ENCODE assay signal across 9 cellular contexts in genomic region chr20:63736893-63737689, GRCh38. TPM values are rescaled to one million over a fixed set of nuclear protein-coding genes. Genes with fewer than 3 reads are reported as not detected.
A peak's percentile ranks its signal among the peaks of the same experiment; 100 is the strongest.
DNase-seq lines count a peak whose midpoint lies in the region; ATAC-seq and TF ChIP-seq lines count a peak whose summit lies in the region.
"Had no signal": no experiment of that assay in that cellular context is flagged by ENCODE, and none has a peak within 500 bp of the region (broad histone marks: within the 10 kb centered on the region; RNA-seq: fewer than 3 reads in every experiment).

No MANE protein-coding gene starts in this region.

- H3K27ac Mint-ChIP-seq in CD4-positive, alpha-beta T cell = peak overlapping the region; percentile 88
- peak overlapping the region; percentile 33 for H3K27ac Mint-ChIP-seq in activated T-helper 2 cell treated with anti-CD3 and anti-CD28 coated beads, Interferon-gamma antibody, Interleukin-2, Interleukin-4, amounts not matched to agents 10 μg/mL and 5 μg/mL and 100 μg/mL, durations not matched to agents 14 hours and 24 hours and 36 hours

- H3K4me2 ChIP-seq in KMS-11 = peak overlapping the region; percentile 94

- H2AFZ ChIP-seq in KMS-11 (ENCODE audit: low read depth) = no peak overlapping the region

- H3K9ac ChIP-seq in KMS-11 = peak overlapping the region; percentile 75

- H3K27ac ChIP-seq in CD4-positive, alpha-beta T cell (ENCODE audit: low read depth, low read length) = peak overlapping the region; percentile 83
- H3K27ac ChIP-seq in KMS-11 = peak overlapping the region; percentile 80

- H3K4me1 ChIP-seq in KMS-11 (ENCODE audit: low read depth, poor library complexity, severe bottlenecking) (peaks cover 45% of the 10 kb centered on the region), mononuclear cell (ENCODE audit: insufficient read depth, low read length) (peaks cover 47% of the 10 kb centered on the region)

- CTCF ChIA-PET in CD4-positive, alpha-beta T cell (lab: Charles Lee) = interaction anchor here (1.1 to 6.3 kb wide), 7 partner anchors 13 to 127 kb away, joined by 4 to 44 read pairs (median 5); partner anchors contain the start of genes ARFRP1 and ZGPAT

- peaks cover 26% of the 10 kb centered on the region for H3K36me3 Mint-ChIP-seq in CD4-positive, alpha-beta T cell (ENCODE audit: low read depth)
- peaks cover 26% of the 10 kb centered on the region for H3K36me3 Mint-ChIP-seq in activated T-helper 2 cell treated with anti-CD3 and anti-CD28 coated beads, Interferon-gamma antibody, Interleukin-2, Interleukin-4, amounts not matched to agents 10 μg/mL and 5 μg/mL and 100 μg/mL, durations not matched to agents 14 hours and 24 hours and 36 hours (ENCODE audit: low read depth)

- H3K4me3 ChIP-seq in KMS-11 (IDR thresholded peaks at IDR 0.05; ENCODE audit: insufficient read depth, low read depth, low read length) (peak overlapping the region; percentile 60), mononuclear cell (ENCODE audit: low read length) (peak overlapping the region; percentile 54)

- no peaks in the 10 kb centered on the region for H3K36me3 ChIP-seq in KMS-11 (ENCODE audit: insufficient read depth)

- H4K20me1 ChIP-seq in KMS-11 (ENCODE audit: insufficient read depth) = no peaks in the 10 kb centered on the region

- H3K27me3 ChIP-seq in CD4-positive, alpha-beta T cell (ENCODE audit: control insufficient read depth, insufficient read depth, low read length) = no peaks in the 10 kb centered on the region
- no peaks in the 10 kb centered on the region for H3K27me3 ChIP-seq in KMS-11 (ENCODE audit: insufficient read depth, low read depth)
- no peaks in the 10 kb centered on the region for H3K27me3 ChIP-seq in mononuclear cell (ENCODE audit: insufficient read depth, low read length)

- DNase-seq in CD4-positive, alpha-beta T cell = peak in 9 of 10 experiments; percentile 39 to 70 (median 59)
- peak; percentile 53 for DNase-seq in activated T-helper 2 cell treated with anti-CD3 and anti-CD28 coated beads, Interferon-gamma antibody, Interleukin-2, Interleukin-4, amounts not matched to agents 10 μg/mL and 5 μg/mL and 100 μg/mL, durations not matched to agents 14 hours and 24 hours and 36 hours (ENCODE audit: low spot score)
- DNase-seq in RKO (ENCODE audit: low spot score) = no peak
- no peak for DNase-seq in SIG-M5 (lab: John Stamatoyannopoulos, UW)

- peak overlapping the region; percentile 91 for H3K4me3 Mint-ChIP-seq in CD4-positive, alpha-beta T cell
- peak overlapping the region; percentile 73 for H3K4me3 Mint-ChIP-seq in activated T-helper 2 cell treated with anti-CD3 and anti-CD28 coated beads, Interferon-gamma antibody, Interleukin-2, Interleukin-4, amounts not matched to agents 10 μg/mL and 5 μg/mL and 100 μg/mL, durations not matched to agents 14 hours and 24 hours and 36 hours (ENCODE audit: low read depth)

- H3K27me3 Mint-ChIP-seq in CD4-positive, alpha-beta T cell = no peaks in the 10 kb centered on the region
- no peaks in the 10 kb centered on the region for H3K27me3 Mint-ChIP-seq in activated T-helper 2 cell treated with anti-CD3 and anti-CD28 coated beads, Interferon-gamma antibody, Interleukin-2, Interleukin-4, amounts not matched to agents 10 μg/mL and 5 μg/mL and 100 μg/mL, durations not matched to agents 14 hours and 24 hours and 36 hours (ENCODE audit: low read depth)

- ATAC-seq in CD4-positive, alpha-beta T cell (ENCODE audit: poor library complexity) = peak; percentile 30
- ATAC-seq in HG03571 (IDR thresholded peaks at IDR 0.05; ENCODE audit: unreplicated experiment) = no peak
- ATAC-seq in GM19452 (IDR thresholded peaks at IDR 0.05; ENCODE audit: unreplicated experiment) = no peak

- no peaks in the 10 kb centered on the region for H3K9me3 ChIP-seq in CD4-positive, alpha-beta T cell (ENCODE audit: control insufficient read depth, low read length)
- H3K9me3 ChIP-seq in mononuclear cell (ENCODE audit: low read depth, low read length) = no peaks in the 10 kb centered on the region

- POLR2A ChIA-PET in CD4-positive, alpha-beta T cell (lab: Charles Lee) = interaction anchor here (0.6 to 9.9 kb wide), 21 partner anchors 8 to 216 kb away, joined by 3 to 168 read pairs (median 7); partner anchors contain the start of genes ARFRP1, GMEB2, PPDPF and PTK6

- peaks cover 17% of the 10 kb centered on the region; the same call in 1 of the 2 replicates for H3K79me2 ChIP-seq in KMS-11 (ENCODE audit: insufficient read depth, low read depth)

- intact Hi-C loops in CD4-positive, alpha-beta T cell (cut with DNase I, micrococcal nuclease) = loop anchor here (1.0 to 10.0 kb wide), 5 partner anchors 14 to 82 kb away; partner anchors contain the start of genes ARFRP1 (in 1 of the 2), RTEL1 (in 1 of the 2), STMN3 (in 1 of the 2) and ZGPAT (in 1 of the 2)
- intact Hi-C loops in activated T-helper 2 cell treated with anti-CD3 and anti-CD28 coated beads, Interferon-gamma antibody, Interleukin-2, Interleukin-4, amounts not matched to agents 10 μg/mL and 5 μg/mL and 100 μg/mL, durations not matched to agents 14 hours and 24 hours and 36 hours (cut with micrococcal nuclease) = loop anchor here (10.0 kb wide), 1 partner anchor 128 kb away; the partner anchor contains the start of genes ABHD16B and TPD52L2

- H3K9me3 Mint-ChIP-seq in CD4-positive, alpha-beta T cell = no peaks in the 10 kb centered on the region
- H3K9me3 Mint-ChIP-seq in activated T-helper 2 cell treated with anti-CD3 and anti-CD28 coated beads, Interferon-gamma antibody, Interleukin-2, Interleukin-4, amounts not matched to agents 10 μg/mL and 5 μg/mL and 100 μg/mL, durations not matched to agents 14 hours and 24 hours and 36 hours = no peaks in the 10 kb centered on the region

- peaks cover 25% of the 10 kb centered on the region for H3K4me1 Mint-ChIP-seq in CD4-positive, alpha-beta T cell (ENCODE audit: low read depth)
- H3K4me1 Mint-ChIP-seq in activated T-helper 2 cell treated with anti-CD3 and anti-CD28 coated beads, Interferon-gamma antibody, Interleukin-2, Interleukin-4, amounts not matched to agents 10 μg/mL and 5 μg/mL and 100 μg/mL, durations not matched to agents 14 hours and 24 hours and 36 hours (ENCODE audit: low read depth) = peaks cover 17% of the 10 kb centered on the region

- TF ChIP-seq CTCF in CD4-positive, alpha-beta T cell (IDR thresholded peaks at IDR 0.05) = no peak
- TF ChIP-seq CTCF in KMS-11 (conservative IDR thresholded peaks at IDR 0.05; ENCODE audit: low read depth, low read length) = no peak

RNA-seq across cellular contexts. Expression of gene LIME1, which starts 0.6 kb away (rescaled TPM):
- 100 to 1,000 TPM; 149 to 165 TPM for total RNA-seq in CD4-positive, alpha-beta T cell
- total RNA-seq in activated T-helper 2 cell treated with anti-CD3 and anti-CD28 coated beads, Interferon-gamma antibody, Interleukin-2, Interleukin-4, amounts not matched to agents 10 μg/mL and 5 μg/mL and 100 μg/mL, durations not matched to agents 14 hours and 24 hours and 36 hours = 15.7 TPM in 2 replicates
- total RNA-seq in mononuclear cell = 117 TPM

RNA-seq across cellular contexts. Expression of gene SLC2A4RG, which starts 2.5 kb away (rescaled TPM):
- 100 to 1,000 TPM; 123 to 125 TPM for total RNA-seq in CD4-positive, alpha-beta T cell
- total RNA-seq in activated T-helper 2 cell treated with anti-CD3 and anti-CD28 coated beads, Interferon-gamma antibody, Interleukin-2, Interleukin-4, amounts not matched to agents 10 μg/mL and 5 μg/mL and 100 μg/mL, durations not matched to agents 14 hours and 24 hours and 36 hours = 48.3 and 53.0 TPM in 2 replicates
- 17.1 TPM for total RNA-seq in mononuclear cell

RNA-seq across cellular contexts. Expression of gene ZGPAT, which starts 29.3 kb away (rescaled TPM):
- 10 to 100 TPM; 28.2 to 33.4 TPM for total RNA-seq in CD4-positive, alpha-beta T cell
- total RNA-seq in activated T-helper 2 cell treated with anti-CD3 and anti-CD28 coated beads, Interferon-gamma antibody, Interleukin-2, Interleukin-4, amounts not matched to agents 10 μg/mL and 5 μg/mL and 100 μg/mL, durations not matched to agents 14 hours and 24 hours and 36 hours = 29.0 and 36.1 TPM in 2 replicates
- total RNA-seq in mononuclear cell = 14.0 TPM

RNA-seq across cellular contexts. Expression of gene ARFRP1, which starts 29.3 kb away (rescaled TPM):
- total RNA-seq in CD4-positive, alpha-beta T cell = 10 to 100 TPM; 34.5 to 35.7 TPM
- total RNA-seq in activated T-helper 2 cell treated with anti-CD3 and anti-CD28 coated beads, Interferon-gamma antibody, Interleukin-2, Interleukin-4, amounts not matched to agents 10 μg/mL and 5 μg/mL and 100 μg/mL, durations not matched to agents 14 hours and 24 hours and 36 hours = 59.0 and 59.1 TPM in 2 replicates
- 13.5 TPM for total RNA-seq in mononuclear cell

RNA-seq across cellular contexts. Expression of gene TNFRSF6B, which starts 40.6 kb away (rescaled TPM):
- total RNA-seq in CD4-positive, alpha-beta T cell = 1 to 10 TPM; 2.5 to 2.6 TPM
- total RNA-seq in activated T-helper 2 cell treated with anti-CD3 and anti-CD28 coated beads, Interferon-gamma antibody, Interleukin-2, Interleukin-4, amounts not matched to agents 10 μg/mL and 5 μg/mL and 100 μg/mL, durations not matched to agents 14 hours and 24 hours and 36 hours = not detected in 2 replicates
- not detected for total RNA-seq in mononuclear cell
- total RNA-seq: T-helper 2 cell treated with Interferon-gamma antibody and Interleukin-4, amounts not matched to agents 100 ng/mL and 5 ng/mL, for 36 hours had no signal

Comparison
In these comparisons a context has a peak if more than half of its experiments do, and no peak if none do; other contexts are left out.
1. DNase-seq: peak in CD4-positive, alpha-beta T cell (9 of 10) and activated T-helper 2 cell treated with anti-CD3 and anti-CD28 coated beads, Interferon-gamma antibody, Interleukin-2, Interleukin-4, amounts not matched to agents 10 μg/mL and 5 μg/mL and 100 μg/mL, durations not matched to agents 14 hours and 24 hours and 36 hours (single experiment); none in RKO (single experiment) and SIG-M5 (single experiment).